ENCODE assay signal across 8 cellular contexts in genomic region chr12:111685322-111685810, GRCh38. TPM values are rescaled to one million over a fixed set of nuclear protein-coding genes. Genes with fewer than 3 reads are reported as not detected.
A peak's percentile ranks its signal among the peaks of the same experiment; 100 is the strongest.
DNase-seq lines count a peak whose midpoint lies in the region; ATAC-seq, FAIRE-seq and TF ChIP-seq lines count a peak whose summit lies in the region.

No MANE protein-coding gene starts in this region.

- peak overlapping the region; percentile 79 for H3K27ac Mint-ChIP-seq in activated CD4-positive, alpha-beta T cell treated with anti-CD3 and anti-CD28 coated beads for 36 hours
- H3K27ac Mint-ChIP-seq in T-helper 2 cell treated with Interferon-gamma antibody and Interleukin-4, amounts not matched to agents 5 μg/mL and 100 μg/mL, for 36 hours: peak overlapping the region; percentile 98

- no peak for TF ChIP-seq CTCF in foreskin keratinocyte (conservative IDR thresholded peaks at IDR 0.05)
- no peak for TF ChIP-seq CTCF in sigmoid colon (IDR thresholded peaks at IDR 0.05)

- intact Hi-C loops in activated CD4-positive, alpha-beta T cell treated with anti-CD3 and anti-CD28 coated beads for 36 hours (cut with DNase I, micrococcal nuclease): loop anchor here (1.0 to 10.0 kb wide), 9 partner anchors 86 to 1801 kb away; partner anchors contain the start of genes ATXN2 (in 2 of the 2), ERP29 (in 1 of the 2), GLTP (in 1 of the 2) and HECTD4 (in 1 of the 2)
- intact Hi-C loops in sigmoid colon (cut with DNase I): loop anchor here (5.0 kb wide), 1 partner anchor 88 kb away; the partner anchor contains the start of gene ATXN2

- ATAC-seq in activated CD4-positive, alpha-beta T cell treated with anti-CD3 and anti-CD28 coated beads for 36 hours: peak; percentile 10
- ATAC-seq in HG03066 (IDR thresholded peaks at IDR 0.05; ENCODE audit: low read depth, unreplicated experiment) (peak; percentile 6), foreskin keratinocyte (peak; percentile 77)

- H3K4me3 Mint-ChIP-seq in activated CD4-positive, alpha-beta T cell treated with anti-CD3 and anti-CD28 coated beads for 36 hours: peak overlapping the region; percentile 89
- H3K4me3 Mint-ChIP-seq in T-helper 2 cell treated with Interferon-gamma antibody and Interleukin-4, amounts not matched to agents 5 μg/mL and 100 μg/mL, for 36 hours: peak overlapping the region; percentile 98

- no peaks in the 10 kb centered on the region for H3K9me3 Mint-ChIP-seq in activated CD4-positive, alpha-beta T cell treated with anti-CD3 and anti-CD28 coated beads for 36 hours (ENCODE audit: low read depth)
- H3K9me3 Mint-ChIP-seq in T-helper 2 cell treated with Interferon-gamma antibody and Interleukin-4, amounts not matched to agents 5 μg/mL and 100 μg/mL, for 36 hours: no peaks in the 10 kb centered on the region

- TF ChIP-seq EP300 in sigmoid colon (IDR thresholded peaks at IDR 0.05): no peak

- H3K9me3 ChIP-seq in sigmoid colon: no peaks in the 10 kb centered on the region

- H3K27me3 ChIP-seq in foreskin keratinocyte (no peaks in the 10 kb centered on the region), sigmoid colon (no peaks in the 10 kb centered on the region)

- CTCF ChIA-PET in activated CD4-positive, alpha-beta T cell treated with anti-CD3 and anti-CD28 coated beads for 36 hours (lab: Charles Lee): interaction anchor here (0.6 to 1.2 kb wide), 3 partner anchors 18 to 748 kb away, joined by 3 to 4 read pairs (median 3); no protein-coding TSS in a partner anchor

- H3K27ac ChIP-seq in foreskin keratinocyte (peak overlapping the region; percentile 86), sigmoid colon (peak overlapping the region; percentile 82 to 91 (median 88))

- TF ChIP-seq POLR2A in sigmoid colon (IDR thresholded peaks at IDR 0.05): no peak

- no peak for FAIRE-seq in urothelium cell line (lab: Jason Lieb, UNC)

- DNase-seq in activated CD4-positive, alpha-beta T cell treated with anti-CD3 and anti-CD28 coated beads for 36 hours: no peak
- no peak for DNase-seq in activated CD4-positive, alpha-beta T cell treated with anti-CD3 and anti-CD28 coated beads for 4 hours
- no peak for DNase-seq in T-helper 2 cell treated with Interferon-gamma antibody and Interleukin-4, amounts not matched to agents 5 μg/mL and 100 μg/mL, for 36 hours (ENCODE audit: low spot score)
- peak; percentile 1 to 37 for DNase-seq in foreskin keratinocyte
- no peak for DNase-seq in sigmoid colon
- DNase-seq in NCI-H774 (lab: John Stamatoyannopoulos, UW): no peak
- DNase-seq in urothelium cell line (ENCODE audit: low spot score): no peak

- H3K4me1 ChIP-seq in foreskin keratinocyte (peaks cover 4% of the 10 kb centered on the region), sigmoid colon (peaks cover 0 to 35% (median 25%) of the 10 kb centered on the region in 4 donors)

- WGBS in sigmoid colon, 2 donors: 0 to 1% methylated on average over 36 of the region's 36 CpGs

- peak overlapping the region; percentile 80 to 94 (median 93) for H3K4me3 ChIP-seq in sigmoid colon

- no peaks in the 10 kb centered on the region for H3K27me3 Mint-ChIP-seq in activated CD4-positive, alpha-beta T cell treated with anti-CD3 and anti-CD28 coated beads for 36 hours
- H3K27me3 Mint-ChIP-seq in T-helper 2 cell treated with Interferon-gamma antibody and Interleukin-4, amounts not matched to agents 5 μg/mL and 100 μg/mL, for 36 hours (ENCODE audit: low read depth): peaks cover 2% of the 10 kb centered on the region

- H3K36me3 ChIP-seq in sigmoid colon: peaks cover 8 to 28% (median 18%) of the 10 kb centered on the region in 4 donors

- POLR2A ChIA-PET in activated CD4-positive, alpha-beta T cell treated with anti-CD3 and anti-CD28 coated beads for 36 hours (lab: Charles Lee): interaction anchor here (0.5 to 1.7 kb wide), 3 partner anchors 11 to 286 kb away, joined by 3 to 5 read pairs (median 3); no protein-coding TSS in a partner anchor

- H3K4me1 Mint-ChIP-seq in activated CD4-positive, alpha-beta T cell treated with anti-CD3 and anti-CD28 coated beads for 36 hours: peaks cover 31% of the 10 kb centered on the region
- peaks cover 26% of the 10 kb centered on the region for H3K4me1 Mint-ChIP-seq in T-helper 2 cell treated with Interferon-gamma antibody and Interleukin-4, amounts not matched to agents 5 μg/mL and 100 μg/mL, for 36 hours (ENCODE audit: low read depth)

- peaks cover 23% of the 10 kb centered on the region for H3K36me3 Mint-ChIP-seq in activated CD4-positive, alpha-beta T cell treated with anti-CD3 and anti-CD28 coated beads for 36 hours (ENCODE audit: low read depth)
- H3K36me3 Mint-ChIP-seq in T-helper 2 cell treated with Interferon-gamma antibody and Interleukin-4, amounts not matched to agents 5 μg/mL and 100 μg/mL, for 36 hours (ENCODE audit: low read depth): peaks cover 23% of the 10 kb centered on the region

RNA-seq across cellular contexts. Expression of gene BRAP, which starts 0.4 kb away (rescaled TPM):
- total RNA-seq in activated CD4-positive, alpha-beta T cell treated with anti-CD3 and anti-CD28 coated beads for 36 hours: 10 to 100 TPM; 18.3 to 23.6 TPM
- 15.4 and 16.0 TPM in 2 replicates for total RNA-seq in foreskin keratinocyte
- polyA plus RNA-seq in foreskin keratinocyte: 8.7 and 9.7 TPM in 2 replicates
- total RNA-seq in sigmoid colon: 10 to 100 TPM; 19.5 to 29.5 (median 20.7) TPM
- 1 to 10 TPM; 8.4 to 9.9 (median 9.0) TPM for polyA plus RNA-seq in sigmoid colon

RNA-seq across cellular contexts. Expression of gene ACAD10, which starts 0.5 kb away (rescaled TPM):
- total RNA-seq in activated CD4-positive, alpha-beta T cell treated with anti-CD3 and anti-CD28 coated beads for 36 hours: 10 to 100 TPM; 25.5 to 27.5 TPM
- total RNA-seq in foreskin keratinocyte: 11.2 and 12.3 TPM in 2 replicates
- 6.6 and 6.9 TPM in 2 replicates for polyA plus RNA-seq in foreskin keratinocyte
- total RNA-seq in sigmoid colon: 10 to 100 TPM in 3 of 4 donors, 1 to 10 TPM in 1; 9.4 to 31.0 (median 18.2) TPM
- 10 to 100 TPM in 1 of 3 donors, 1 to 10 TPM in 2; 5.8 to 22.3 (median 6.0) TPM for polyA plus RNA-seq in sigmoid colon

Comparison
In these comparisons a context has a peak if more than half of its experiments do, and no peak if none do; other contexts are left out.
1. ATAC-seq: peak in every context shown above with its lines; median percentile 77 in foreskin keratinocyte; 10 in activated CD4-positive, alpha-beta T cell treated with anti-CD3 and anti-CD28 coated beads for 36 hours; 6 in HG03066.
2. DNase-seq: peak in foreskin keratinocyte (2 of 2); none in activated CD4-positive, alpha-beta T cell treated with anti-CD3 and anti-CD28 coated beads for 36 hours (single experiment), activated CD4-positive, alpha-beta T cell treated with anti-CD3 and anti-CD28 coated beads for 4 hours (0 of 2), T-helper 2 cell treated with Interferon-gamma antibody and Interleukin-4, amounts not matched to agents 5 μg/mL and 100 μg/mL, for 36 hours (single experiment), sigmoid colon (single experiment), NCI-H774 (single experiment) and urothelium cell line (single experiment).